Comparison of ENCODE assay signal across 8 cellular contexts in the genomic region with DNA sequence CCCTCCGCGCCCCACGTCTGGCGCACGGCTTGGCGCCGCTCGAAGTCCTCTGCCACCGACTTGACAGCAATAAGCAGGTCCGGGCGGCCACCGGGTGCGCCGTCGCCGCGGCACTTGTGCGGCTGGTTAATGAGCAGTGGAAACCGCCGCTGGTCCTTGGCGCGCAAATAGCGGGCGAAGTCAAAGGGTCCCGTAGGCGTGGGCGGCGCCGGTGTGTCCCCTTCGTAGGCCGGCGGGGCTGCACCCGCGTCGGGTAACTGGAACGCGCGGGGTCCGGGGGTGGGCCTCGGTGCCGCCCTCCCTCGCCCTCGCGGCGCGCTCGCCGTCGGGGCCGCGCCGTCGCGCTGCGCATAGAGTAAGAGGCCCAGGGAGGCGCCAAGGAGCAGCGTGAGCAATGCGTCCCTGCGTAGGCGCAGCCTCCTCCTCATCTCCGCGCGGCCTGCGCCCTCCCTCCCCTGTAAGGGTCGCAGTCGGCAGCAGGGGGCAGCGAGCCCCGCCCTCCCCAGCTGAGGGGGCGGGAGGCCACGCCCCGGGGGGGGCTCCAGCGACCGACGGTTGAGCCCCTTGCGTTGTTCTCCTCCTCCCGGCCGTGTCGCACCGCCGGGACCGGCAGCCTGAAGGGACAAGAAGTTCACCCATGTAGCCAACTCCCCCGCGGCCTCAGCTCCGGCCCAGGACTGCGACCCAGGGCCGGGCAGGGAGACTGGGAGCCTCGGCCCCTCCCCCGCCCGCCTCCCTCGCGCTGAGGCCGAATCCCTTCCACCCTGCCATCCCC. TPM values are rescaled to one million over a fixed set of nuclear protein-coding genes. Genes with fewer than 3 reads are reported as not detected.
DNase-seq lines count a peak whose midpoint lies in the region; ATAC-seq and TF ChIP-seq lines count a peak whose summit lies in the region.

No MANE protein-coding gene starts in this region.

- peaks cover 40% of the 10 kb centered on the region for H3K27me3 Mint-ChIP-seq in endothelial cell (ENCODE audit: unreplicated experiment)
- H3K27me3 Mint-ChIP-seq in type B pancreatic cell: peaks cover 43% of the 10 kb centered on the region

- H3K36me3 ChIP-seq in mucosa of stomach (ENCODE audit: control insufficient read depth, insufficient read depth, low read length): peaks cover 4% of the 10 kb centered on the region

- H3K9me3 ChIP-seq in mucosa of stomach (ENCODE audit: control insufficient read depth, low read length): no peaks in the 10 kb centered on the region

- H3K36me3 Mint-ChIP-seq in endothelial cell (ENCODE audit: low read depth, unreplicated experiment): peaks cover 5% of the 10 kb centered on the region
- H3K36me3 Mint-ChIP-seq in type B pancreatic cell: peaks cover 12% of the 10 kb centered on the region

- H3K4me3 Mint-ChIP-seq in endothelial cell (ENCODE audit: unreplicated experiment) (no peak overlapping the region), type B pancreatic cell (peak overlapping the region; percentile 85)

- H3K27ac Mint-ChIP-seq in endothelial cell (ENCODE audit: unreplicated experiment) (no peak overlapping the region), type B pancreatic cell (no peak overlapping the region)

- H3K4me1 ChIP-seq in mucosa of stomach (ENCODE audit: control insufficient read depth, insufficient read depth, low read length): peaks cover 10% of the 10 kb centered on the region

- TF ChIP-seq POLR2A in GM18505 (IDR thresholded peaks at IDR 0.05; ENCODE audit: borderline replicate concordance, extremely low read depth, insufficient read depth, insufficient read length): no peak

- H3K4me1 Mint-ChIP-seq in endothelial cell (ENCODE audit: unreplicated experiment): no peaks in the 10 kb centered on the region
- H3K4me1 Mint-ChIP-seq in type B pancreatic cell (ENCODE audit: unreplicated experiment): no peaks in the 10 kb centered on the region

- peak; percentile 70 for DNase-seq in DMS53 (lab: John Stamatoyannopoulos, UW)
- DNase-seq in DMS53 treated with DMSO at 0.1 percent for 48 hours (lab: John Stamatoyannopoulos, UW; ENCODE audit: unreplicated experiment): no peak
- peak; percentile 64 for DNase-seq in endothelial cell (ENCODE audit: low spot score)
- DNase-seq in type B pancreatic cell (ENCODE audit: extremely low spot score, unreplicated experiment): no peak

- H3K4me3 ChIP-seq in WI38 (ENCODE audit: low read depth, low read length) (peak overlapping the region; percentile 72), mucosa of stomach (ENCODE audit: low read length) (peak overlapping the region; percentile 57)

- peak overlapping the region; percentile 72 for H3K9ac ChIP-seq in mucosa of stomach (ENCODE audit: low read length)

- H3K9me3 Mint-ChIP-seq in endothelial cell (ENCODE audit: unreplicated experiment) (no peaks in the 10 kb centered on the region), type B pancreatic cell (no peaks in the 10 kb centered on the region)

- peak; percentile 35 for ATAC-seq in HG03066 (IDR thresholded peaks at IDR 0.05; ENCODE audit: low read depth, unreplicated experiment)
- no peak for ATAC-seq in GM18505 (IDR thresholded peaks at IDR 0.05; ENCODE audit: unreplicated experiment)

- no peak for TF ChIP-seq CTCF in WI38 (IDR thresholded peaks at IDR 0.05; ENCODE audit: low read depth, low read length)
- TF ChIP-seq CTCF in endothelial cell (IDR thresholded peaks at IDR 0.05; ENCODE audit: unreplicated experiment): no peak
- peak; percentile 52 for TF ChIP-seq CTCF in type B pancreatic cell (conservative IDR thresholded peaks at IDR 0.05)

- H3K27me3 ChIP-seq in mucosa of stomach (ENCODE audit: control insufficient read depth, insufficient read depth, low read length): no peaks in the 10 kb centered on the region

RNA-seq across cellular contexts. Expression of a gene that starts 0.6 kb away (rescaled TPM):
- total RNA-seq in endothelial cell (ENCODE audit: unreplicated experiment) (1.5 TPM), type B pancreatic cell (ENCODE audit: low replicate concordance) (9.7 and 11.0 TPM in 2 replicates)

RNA-seq across cellular contexts. Expression of a gene that starts 9.5 kb away (rescaled TPM):
- total RNA-seq in endothelial cell (ENCODE audit: unreplicated experiment): 3.7 TPM
- 6.2 and 14.8 TPM in 2 replicates for total RNA-seq in type B pancreatic cell (ENCODE audit: low replicate concordance)

RNA-seq across cellular contexts. Expression of a gene that starts 9.5 kb away (rescaled TPM):
- total RNA-seq in endothelial cell (ENCODE audit: unreplicated experiment) (3.8 TPM), type B pancreatic cell (ENCODE audit: low replicate concordance) (4.5 and 9.2 TPM in 2 replicates)

RNA-seq across cellular contexts. Expression of a gene that starts 14.3 kb away (rescaled TPM):
- total RNA-seq in endothelial cell (ENCODE audit: unreplicated experiment) (5.7 TPM), type B pancreatic cell (ENCODE audit: low replicate concordance) (10.4 and 11.1 TPM in 2 replicates)

RNA-seq across cellular contexts. Expression of a gene that starts 20.1 kb away (rescaled TPM):
- total RNA-seq in endothelial cell (ENCODE audit: unreplicated experiment): 2.6 TPM
- total RNA-seq in type B pancreatic cell (ENCODE audit: low replicate concordance): 8.4 and 17.5 TPM in 2 replicates

Comparison
In these comparisons a context has a peak if more than half of its experiments do, and no peak if none do; other contexts are left out.
1. DNase-seq: peak in DMS53 (single experiment) and endothelial cell (single experiment); none in DMS53 treated with DMSO at 0.1 percent for 48 hours (single experiment) and type B pancreatic cell (single experiment).